In the genomic region with DNA sequence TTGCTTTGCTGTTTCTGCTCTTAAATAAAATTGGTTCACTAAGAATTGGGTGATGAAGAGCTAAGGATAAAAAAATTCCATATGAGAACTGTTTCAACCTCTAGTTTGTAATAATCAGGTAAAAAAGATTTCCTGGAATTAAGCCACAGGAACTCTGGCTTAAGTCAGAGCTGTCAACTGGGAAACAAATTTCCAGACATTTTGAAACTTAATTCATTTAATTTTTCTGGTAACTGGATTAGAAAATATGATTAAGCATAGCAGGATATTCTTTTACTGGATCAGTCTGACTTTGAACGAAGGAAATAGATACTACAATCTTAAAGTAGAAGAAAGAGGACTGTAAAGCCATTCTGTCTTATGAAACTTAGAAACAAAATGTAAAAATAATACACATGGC, we compare ENCODE assay signal across 26 cellular contexts.
"Had no signal": no experiment of that assay in that cellular context is flagged by ENCODE, and none has a peak within 500 bp of the region (broad histone marks: within the 10 kb centered on the region; RNA-seq: fewer than 3 reads in every experiment).

No MANE protein-coding gene starts in this region.

- H3K27ac Mint-ChIP-seq: stimulated activated effector memory CD8-positive, alpha-beta T cell treated with anti-CD3 and anti-CD28 coated beads, Interleukin-12 subunit alpha, Interleukin-12 subunit beta, amount 100 ng/mL, for 72 hours; stimulated activated memory B cell treated with anti-CD40 and anti-IgM and Interleukin-4, amounts not matched to agents 10 μg/mL and 1 μg/mL and 100 μg/mL, for 72 hours; stimulated activated naive B cell treated with anti-CD40 and anti-IgM and Interleukin-4, amounts not matched to agents 10 μg/mL and 1 μg/mL and 100 μg/mL, for 72 hours; stimulated activated naive CD8-positive, alpha-beta T cell treated with anti-CD3 and anti-CD28 coated beads, Interleukin-15, amount 100 ng/mL, for 72 hours; stimulated activated naive CD8-positive, alpha-beta T cell treated with anti-CD3 and anti-CD28 coated beads, Interleukin-15, Interleukin-2, amounts not matched to agents 100 ng/mL and 50 ng/mL, for 24 hours had no signal

- H3K4me3 Mint-ChIP-seq: stimulated activated effector memory CD8-positive, alpha-beta T cell treated with anti-CD3 and anti-CD28 coated beads, Interleukin-12 subunit alpha, Interleukin-12 subunit beta, amount 100 ng/mL, for 72 hours; stimulated activated memory B cell treated with anti-CD40 and anti-IgM and Interleukin-4, amounts not matched to agents 10 μg/mL and 1 μg/mL and 100 μg/mL, for 72 hours; stimulated activated naive B cell treated with anti-CD40 and anti-IgM and Interleukin-4, amounts not matched to agents 10 μg/mL and 1 μg/mL and 100 μg/mL, for 72 hours; stimulated activated naive CD8-positive, alpha-beta T cell treated with anti-CD3 and anti-CD28 coated beads, Interleukin-15, amount 100 ng/mL, for 72 hours; stimulated activated naive CD8-positive, alpha-beta T cell treated with anti-CD3 and anti-CD28 coated beads, Interleukin-15, Interleukin-2, amounts not matched to agents 100 ng/mL and 50 ng/mL, for 24 hours had no signal

- H3K36me3 ChIP-seq: stomach, suprapubic skin, thoracic aorta, thyroid gland, tibial artery, tibial nerve, transverse colon, upper lobe of left lung, upper lobe of right lung, uterus, vagina had no signal

- H3K27ac ChIP-seq: stomach, suprapubic skin, thoracic aorta, thyroid gland, tibial artery, tibial nerve, transverse colon, upper lobe of left lung, upper lobe of right lung, uterus, vagina had no signal

- DNase-seq: stimulated activated CD4-positive, alpha-beta T cell treated with anti-CD3 and anti-CD28 coated beads, Interleukin-2, amount 100 ng/mL, for 24 hours; stimulated activated CD4-positive, alpha-beta T cell treated with anti-CD3 and anti-CD28 coated beads, Interleukin-2, amount 100 ng/mL, for 48 hours; stimulated activated CD4-positive, alpha-beta T cell treated with anti-CD3 and anti-CD28 coated beads, Interleukin-4, amount 100 ng/mL, for 1 hour; stimulated activated CD4-positive, alpha-beta T cell treated with anti-CD3 and anti-CD28 coated beads, Interleukin-4, amount 100 ng/mL, for 24 hours; stimulated activated CD4-positive, alpha-beta T cell treated with anti-CD3 and anti-CD28 coated beads, Interleukin-4, amount 100 ng/mL, for 4 hours; stimulated activated CD8-positive, alpha-beta memory T cell treated with anti-CD3 and anti-CD28 coated beads, Interleukin-4, amount 100 ng/mL, for 48 hours; stimulated activated naive B cell treated with anti-CD40 and anti-IgM and Interleukin-4, amounts not matched to agents 10 μg/mL and 1 μg/mL and 100 μg/mL, for 72 hours; stimulated activated naive CD4-positive, alpha-beta T cell; stimulated activated naive CD4-positive, alpha-beta T cell treated with Interleukin-2 at 50 U/mL for 16 hours; stimulated activated naive CD8-positive, alpha-beta T cell treated with anti-CD3 and anti-CD28 coated beads, Interleukin-15, amount 100 ng/mL, for 72 hours; stimulated activated naive CD8-positive, alpha-beta T cell treated with anti-CD3 and anti-CD28 coated beads, Interleukin-15, Interleukin-2, amounts not matched to agents 100 U/mL and 50 U/mL, for 24 hours; stomach; substantia nigra; thyroid gland; tibial artery; transverse colon; upper lobe of left lung; upper lobe of right lung; uterus had no signal

- H3K4me1 ChIP-seq: stomach, suprapubic skin, thyroid gland, tibial artery, tibial nerve, transverse colon, upper lobe of left lung, upper lobe of right lung, uterus, vagina had no signal

- H3K27me3 ChIP-seq: stomach, suprapubic skin, thyroid gland, tibial artery, tibial nerve, transverse colon, upper lobe of left lung, upper lobe of right lung, uterus, vagina had no signal

- H3K27me3 Mint-ChIP-seq: stimulated activated memory B cell treated with anti-CD40 and anti-IgM and Interleukin-4, amounts not matched to agents 10 μg/mL and 1 μg/mL and 100 μg/mL, for 72 hours; stimulated activated naive CD8-positive, alpha-beta T cell treated with anti-CD3 and anti-CD28 coated beads, Interleukin-15, amount 100 ng/mL, for 72 hours; stimulated activated naive CD8-positive, alpha-beta T cell treated with anti-CD3 and anti-CD28 coated beads, Interleukin-15, Interleukin-2, amounts not matched to agents 100 ng/mL and 50 ng/mL, for 24 hours had no signal

- H3K4me3 ChIP-seq: stomach, suprapubic skin, thoracic aorta, thyroid gland, tibial artery, tibial nerve, transverse colon, upper lobe of left lung, upper lobe of right lung, uterus, vagina had no signal

- H3K4me1 Mint-ChIP-seq: stimulated activated effector memory CD8-positive, alpha-beta T cell treated with anti-CD3 and anti-CD28 coated beads, Interleukin-12 subunit alpha, Interleukin-12 subunit beta, amount 100 ng/mL, for 72 hours; stimulated activated memory B cell treated with anti-CD40 and anti-IgM and Interleukin-4, amounts not matched to agents 10 μg/mL and 1 μg/mL and 100 μg/mL, for 72 hours; stimulated activated naive B cell treated with anti-CD40 and anti-IgM and Interleukin-4, amounts not matched to agents 10 μg/mL and 1 μg/mL and 100 μg/mL, for 72 hours; stimulated activated naive CD8-positive, alpha-beta T cell treated with anti-CD3 and anti-CD28 coated beads, Interleukin-15, amount 100 ng/mL, for 72 hours had no signal

- H3K9me3 Mint-ChIP-seq: stimulated activated effector memory CD8-positive, alpha-beta T cell treated with anti-CD3 and anti-CD28 coated beads, Interleukin-12 subunit alpha, Interleukin-12 subunit beta, amount 100 ng/mL, for 72 hours; stimulated activated memory B cell treated with anti-CD40 and anti-IgM and Interleukin-4, amounts not matched to agents 10 μg/mL and 1 μg/mL and 100 μg/mL, for 72 hours; stimulated activated naive B cell treated with anti-CD40 and anti-IgM and Interleukin-4, amounts not matched to agents 10 μg/mL and 1 μg/mL and 100 μg/mL, for 72 hours; stimulated activated naive CD8-positive, alpha-beta T cell treated with anti-CD3 and anti-CD28 coated beads, Interleukin-15, amount 100 ng/mL, for 72 hours; stimulated activated naive CD8-positive, alpha-beta T cell treated with anti-CD3 and anti-CD28 coated beads, Interleukin-15, Interleukin-2, amounts not matched to agents 100 ng/mL and 50 ng/mL, for 24 hours had no signal

- ATAC-seq: stimulated activated effector memory CD8-positive, alpha-beta T cell treated with anti-CD3 and anti-CD28 coated beads, Interleukin-12 subunit alpha, Interleukin-12 subunit beta, amount 100 ng/mL, for 72 hours; stimulated activated memory B cell treated with anti-CD40 and anti-IgM and Interleukin-4, amounts not matched to agents 10 μg/mL and 1 μg/mL and 100 μg/mL, for 72 hours; stimulated activated naive B cell treated with anti-CD40 and anti-IgM and Interleukin-4, amounts not matched to agents 10 μg/mL and 1 μg/mL and 100 μg/mL, for 72 hours; stimulated activated naive CD8-positive, alpha-beta T cell treated with anti-CD3 and anti-CD28 coated beads, Interleukin-15, amount 100 ng/mL, for 72 hours; stimulated activated naive CD8-positive, alpha-beta T cell treated with anti-CD3 and anti-CD28 coated beads, Interleukin-15, Interleukin-2, amounts not matched to agents 100 U/mL and 50 U/mL, for 24 hours; upper lobe of right lung had no signal

- H3K9me3 ChIP-seq: stomach, suprapubic skin, thoracic aorta, thyroid gland, tibial artery, tibial nerve, transverse colon, upper lobe of left lung, upper lobe of right lung, uterus, vagina had no signal

- H3K36me3 Mint-ChIP-seq: stimulated activated effector memory CD8-positive, alpha-beta T cell treated with anti-CD3 and anti-CD28 coated beads, Interleukin-12 subunit alpha, Interleukin-12 subunit beta, amount 100 ng/mL, for 72 hours; stimulated activated memory B cell treated with anti-CD40 and anti-IgM and Interleukin-4, amounts not matched to agents 10 μg/mL and 1 μg/mL and 100 μg/mL, for 72 hours; stimulated activated naive B cell treated with anti-CD40 and anti-IgM and Interleukin-4, amounts not matched to agents 10 μg/mL and 1 μg/mL and 100 μg/mL, for 72 hours had no signal
